ENCODE assay signal across 9 cellular contexts in the genomic region with DNA sequence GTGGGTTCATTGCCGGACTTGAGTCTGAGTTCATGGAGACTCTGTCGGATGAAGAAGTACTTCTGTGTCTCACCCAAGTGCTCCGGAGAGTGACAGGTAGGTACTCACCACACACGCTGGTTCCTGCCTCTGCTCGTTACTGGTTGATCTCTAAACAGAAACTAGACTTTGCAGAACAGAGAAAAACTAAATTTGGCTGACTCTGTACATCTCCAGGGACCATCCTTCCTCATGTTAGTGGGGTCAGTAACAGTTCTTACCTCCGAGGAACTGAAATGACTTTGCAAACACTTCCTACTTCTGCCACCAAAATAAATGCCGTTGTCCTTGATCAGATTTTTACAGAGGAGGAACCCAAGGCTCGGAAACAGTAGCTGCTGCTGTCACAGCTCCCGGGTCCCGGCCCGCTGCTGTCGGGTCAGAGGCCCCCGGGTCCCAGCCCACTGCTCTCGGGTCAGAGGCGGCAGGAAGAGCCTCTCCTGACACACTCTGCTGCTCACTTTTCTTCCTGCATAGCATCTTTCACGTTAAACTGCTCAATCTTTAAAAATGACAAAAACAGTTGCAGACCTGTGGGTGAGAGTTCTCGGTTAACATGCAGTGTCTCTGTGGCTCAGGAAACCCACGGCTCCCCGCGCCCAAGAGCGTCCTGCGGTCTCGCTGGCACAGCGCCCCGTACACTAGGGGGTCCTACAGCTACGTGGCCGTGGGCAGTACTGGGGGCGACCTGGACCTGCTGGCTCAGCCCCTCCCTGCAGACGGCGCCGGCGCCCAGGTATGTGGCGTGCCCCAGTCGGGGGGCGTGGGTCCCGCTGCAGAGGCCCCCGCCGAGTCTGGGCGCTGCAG. TPM values are rescaled to one million over a fixed set of nuclear protein-coding genes. Genes with fewer than 3 reads are reported as not detected.
A peak's percentile ranks its signal among the peaks of the same experiment; 100 is the strongest.
DNase-seq lines count a peak whose midpoint lies in the region; ATAC-seq and TF ChIP-seq lines count a peak whose summit lies in the region.
"Had no signal": no experiment of that assay in that cellular context is flagged by ENCODE, and none has a peak within 500 bp of the region (broad histone marks: within the 10 kb centered on the region; RNA-seq: fewer than 3 reads in every experiment).

No MANE protein-coding gene starts in this region.

- H3K4me3 ChIP-seq in hepatocyte: no peak overlapping the region
- no peak overlapping the region for H3K4me3 ChIP-seq in psoas muscle

- DNase-seq in GDM1 (lab: John Stamatoyannopoulos, UW) (peak; percentile 42), mesenteric fat pad (ENCODE audit: low spot score) (peak; percentile 68), SHP77 (lab: John Stamatoyannopoulos, UW) (no peak), hepatocyte (ENCODE audit: low spot score) (no peak), psoas muscle (no peak)
- peak; percentile 69 for DNase-seq in activated CD4-positive, alpha-beta T cell treated with anti-CD3 and anti-CD28 coated beads, Interleukin-2, amount 10 ng/mL, durations not matched to agents 7 days and 5 days

- H3K4me1 ChIP-seq in hepatocyte (ENCODE audit: insufficient read depth) (no peaks in the 10 kb centered on the region), psoas muscle (no peaks in the 10 kb centered on the region)

- H3K4me1 Mint-ChIP-seq in activated CD4-positive, alpha-beta T cell treated with anti-CD3 and anti-CD28 coated beads, Interleukin-2, amount 10 ng/mL, durations not matched to agents 7 days and 5 days: peaks cover 44% of the 10 kb centered on the region

- POLR2A ChIA-PET in activated CD4-positive, alpha-beta T cell treated with anti-CD3 and anti-CD28 coated beads, Interleukin-2, amount 10 ng/mL, durations not matched to agents 7 days and 5 days (lab: Charles Lee): interaction anchor here (1.2 kb wide), 1 partner anchor 11 kb away, joined by 3 read pairs; no protein-coding TSS in a partner anchor

- peaks cover 2% of the 10 kb centered on the region for H3K36me3 Mint-ChIP-seq in activated CD4-positive, alpha-beta T cell treated with anti-CD3 and anti-CD28 coated beads, Interleukin-2, amount 10 ng/mL, durations not matched to agents 7 days and 5 days (ENCODE audit: low read depth)

- H3K27me3 ChIP-seq in hepatocyte: no peaks in the 10 kb centered on the region
- H3K27me3 ChIP-seq in psoas muscle (ENCODE audit: insufficient read depth in 3 of 3, low read length in 2 of 3): no peaks in the 10 kb centered on the region
- H3K27me3 ChIP-seq: neutrophil had no signal

- H3K4me3 Mint-ChIP-seq in activated CD4-positive, alpha-beta T cell treated with anti-CD3 and anti-CD28 coated beads, Interleukin-2, amount 10 ng/mL, durations not matched to agents 7 days and 5 days: peak overlapping the region; percentile 81

- no peak for TF ChIP-seq CTCF in hepatocyte (IDR thresholded peaks at IDR 0.05; ENCODE audit: poor library complexity)
- no peak for TF ChIP-seq CTCF in psoas muscle (IDR thresholded peaks at IDR 0.05)

- 94% methylated on average over 39 of the region's 39 CpGs for WGBS in hepatocyte (ENCODE audit: low lambda C conversion rate, missing lambda C conversion rate)
- WGBS in psoas muscle, 3 donors: 76 to 78% (median 78%) methylated on average over 39 of the region's 39 CpGs

- H4K20me1 ChIP-seq in hepatocyte (ENCODE audit: insufficient read depth, poor library complexity, severe bottlenecking): no peaks in the 10 kb centered on the region

- no peaks in the 10 kb centered on the region for H3K79me2 ChIP-seq in hepatocyte

- ATAC-seq in GM19397 (IDR thresholded peaks at IDR 0.05; ENCODE audit: unreplicated experiment) (peak; percentile 75), HG03378 (IDR thresholded peaks at IDR 0.05; ENCODE audit: unreplicated experiment) (peak; percentile 90), psoas muscle (no peak)

- CTCF ChIA-PET in activated CD4-positive, alpha-beta T cell treated with anti-CD3 and anti-CD28 coated beads, Interleukin-2, amount 10 ng/mL, durations not matched to agents 7 days and 5 days (lab: Charles Lee): interaction anchor here (0.9 to 1.8 kb wide), 3 partner anchors 8 to 60 kb away, joined by 3 to 5 read pairs (median 4); no protein-coding TSS in a partner anchor

- H3K36me3 ChIP-seq in hepatocyte (replicated peaks; ENCODE audit: insufficient read depth, low read depth): no peaks in the 10 kb centered on the region
- peaks cover 0 to 10% of the 10 kb centered on the region in 2 donors for H3K36me3 ChIP-seq in psoas muscle (ENCODE audit: insufficient read depth in 1 of 2, low read depth in 1 of 2)
- H3K36me3 ChIP-seq: neutrophil had no signal

- H3K9me3 Mint-ChIP-seq in activated CD4-positive, alpha-beta T cell treated with anti-CD3 and anti-CD28 coated beads, Interleukin-2, amount 10 ng/mL, durations not matched to agents 7 days and 5 days: no peaks in the 10 kb centered on the region

- H3K27ac Mint-ChIP-seq in activated CD4-positive, alpha-beta T cell treated with anti-CD3 and anti-CD28 coated beads, Interleukin-2, amount 10 ng/mL, durations not matched to agents 7 days and 5 days: peak overlapping the region; percentile 99

- H3K4me2 ChIP-seq in hepatocyte: no peak overlapping the region

- no peaks in the 10 kb centered on the region for H3K9me3 ChIP-seq in hepatocyte (ENCODE audit: low read depth)
- no peaks in the 10 kb centered on the region for H3K9me3 ChIP-seq in psoas muscle
- H3K9me3 ChIP-seq: neutrophil had no signal

- no peak overlapping the region for H3K27ac ChIP-seq in hepatocyte
- H3K27ac ChIP-seq in psoas muscle: no peak overlapping the region
- H3K27ac ChIP-seq: neutrophil had no signal

- no peak overlapping the region for H2AFZ ChIP-seq in hepatocyte

- no peaks in the 10 kb centered on the region for H3K9me2 ChIP-seq in hepatocyte (replicated peaks; ENCODE audit: insufficient read depth)

- H3K27me3 Mint-ChIP-seq in activated CD4-positive, alpha-beta T cell treated with anti-CD3 and anti-CD28 coated beads, Interleukin-2, amount 10 ng/mL, durations not matched to agents 7 days and 5 days: no peaks in the 10 kb centered on the region

- intact Hi-C loops in psoas muscle (cut with DNase I): no loop called here

RNA-seq across cellular contexts. Expression of a gene that starts 4.8 kb away (rescaled TPM):
- 10 to 100 TPM; 47.7 to 56.1 TPM for total RNA-seq in activated CD4-positive, alpha-beta T cell treated with anti-CD3 and anti-CD28 coated beads, Interleukin-2, amount 10 ng/mL, durations not matched to agents 7 days and 5 days
- total RNA-seq in mesenteric fat pad: 33.3 TPM
- 53.2 and 57.0 TPM in 2 replicates for total RNA-seq in hepatocyte
- polyA plus RNA-seq in hepatocyte: 154 and 180 TPM in 2 replicates
- total RNA-seq in psoas muscle: 10 to 100 TPM; 22.7 to 37.7 (median 26.5) TPM
- 10 to 100 TPM; 31.5 to 67.1 (median 32.2) TPM for polyA plus RNA-seq in psoas muscle

RNA-seq across cellular contexts. Expression of a gene that starts 10.1 kb away (rescaled TPM):
- total RNA-seq in activated CD4-positive, alpha-beta T cell treated with anti-CD3 and anti-CD28 coated beads, Interleukin-2, amount 10 ng/mL, durations not matched to agents 7 days and 5 days: 1 to 10 TPM; 2.6 to 5.0 TPM
- total RNA-seq in mesenteric fat pad (3.6 TPM), hepatocyte (11.5 and 12.7 TPM in 2 replicates), psoas muscle (1 to 10 TPM; 3.1 to 5.2 (median 3.4) TPM)
- polyA plus RNA-seq in hepatocyte (19.6 and 27.6 TPM in 2 replicates), psoas muscle (1 to 10 TPM; 2.4 to 4.1 (median 3.6) TPM)

RNA-seq across cellular contexts. Expression of a gene that starts 16.0 kb away (rescaled TPM):
- 10 to 100 TPM; 34.9 to 40.2 TPM for total RNA-seq in activated CD4-positive, alpha-beta T cell treated with anti-CD3 and anti-CD28 coated beads, Interleukin-2, amount 10 ng/mL, durations not matched to agents 7 days and 5 days
- total RNA-seq in mesenteric fat pad (188 TPM), hepatocyte (146 TPM in 2 replicates), psoas muscle (100 to 1,000 TPM in 3 of 4 donors, 10 to 100 TPM in 1; 83.2 to 151 (median 120) TPM)
- polyA plus RNA-seq in hepatocyte (167 and 204 TPM in 2 replicates), psoas muscle (100 to 1,000 TPM; 107 to 131 (median 123) TPM)

RNA-seq across cellular contexts. Expression of a gene that starts 31.4 kb away (rescaled TPM):
- 10 to 100 TPM; 11.9 to 16.2 TPM for total RNA-seq in activated CD4-positive, alpha-beta T cell treated with anti-CD3 and anti-CD28 coated beads, Interleukin-2, amount 10 ng/mL, durations not matched to agents 7 days and 5 days
- total RNA-seq in mesenteric fat pad: 19.0 TPM
- total RNA-seq in hepatocyte: 17.3 and 34.6 TPM in 2 replicates
- 31.1 and 35.0 TPM in 2 replicates for polyA plus RNA-seq in hepatocyte
- 1 to 10 TPM; 3.0 to 6.7 (median 4.5) TPM for total RNA-seq in psoas muscle
- polyA plus RNA-seq in psoas muscle: 1 to 10 TPM; 5.4 to 9.1 (median 8.6) TPM

RNA-seq across cellular contexts. Expression of a gene that starts 35.2 kb away (rescaled TPM):
- total RNA-seq in activated CD4-positive, alpha-beta T cell treated with anti-CD3 and anti-CD28 coated beads, Interleukin-2, amount 10 ng/mL, durations not matched to agents 7 days and 5 days: not detected
- total RNA-seq in mesenteric fat pad: not detected
- total RNA-seq in hepatocyte: 0.28 and 0.97 TPM in 2 replicates
- 2.6 and 2.7 TPM in 2 replicates for polyA plus RNA-seq in hepatocyte
- not detected for total RNA-seq in psoas muscle
- polyA plus RNA-seq in psoas muscle: under 1 TPM; 0.08 to 0.22 (median 0.12) TPM

Comparison
In these comparisons a context has a peak if more than half of its experiments do, and no peak if none do; other contexts are left out.
1. DNase-seq: peak in GDM1 (single experiment), activated CD4-positive, alpha-beta T cell treated with anti-CD3 and anti-CD28 coated beads, Interleukin-2, amount 10 ng/mL, durations not matched to agents 7 days and 5 days (single experiment) and mesenteric fat pad (single experiment); none in SHP77 (0 of 2), hepatocyte (single experiment) and psoas muscle (0 of 2).
2. ATAC-seq: peak in GM19397 (single experiment) and HG03378 (single experiment); none in psoas muscle (0 of 4).